ENCODE assay signal across 12 cellular contexts in genomic region chr22:27123880-27124279, GRCh38.
"Had no signal": no experiment of that assay in that cellular context is flagged by ENCODE, and none has a peak within 500 bp of the region (broad histone marks: within the 10 kb centered on the region; RNA-seq: fewer than 3 reads in every experiment).

No MANE protein-coding gene starts in this region.

- DNase-seq: activated CD4-positive, alpha-beta T cell treated with anti-CD3 and anti-CD28 coated beads for 1 hour; activated CD4-positive, alpha-beta T cell treated with anti-CD3 and anti-CD28 coated beads, Interleukin-2, amount 50 U/mL, for 4 hours; activated naive CD4-positive, alpha-beta T cell treated with Interleukin-2 at 50 U/mL for 16 hours; activated T-cell treated with anti-CD3 and anti-CD28 coated beads for 4 hours; foreskin melanocyte; naive B cell; pancreas; stimulated activated CD4-positive, alpha-beta T cell treated with anti-CD3 and anti-CD28 coated beads, Interleukin-1b, Interleukin-23, amount 100 ng/mL, for 48 hours had no signal

- H3K27me3 ChIP-seq: pancreas, tibial nerve had no signal

- H3K36me3 Mint-ChIP-seq: naive B cell had no signal

- H3K4me3 Mint-ChIP-seq: naive B cell had no signal

- FAIRE-seq: colon, pancreas had no signal

- H3K27ac ChIP-seq: pancreas, SK-N-MC had no signal

- H3K4me1 ChIP-seq: pancreas, tibial nerve had no signal

- H3K4me3 ChIP-seq: pancreas, SK-N-MC, tibial nerve had no signal

- H3K9me3 ChIP-seq: pancreas had no signal

- H3K36me3 ChIP-seq: heart left ventricle, pancreas, tibial nerve had no signal
